Comparison of ENCODE assay signal across 9 cellular contexts in the genomic region with DNA sequence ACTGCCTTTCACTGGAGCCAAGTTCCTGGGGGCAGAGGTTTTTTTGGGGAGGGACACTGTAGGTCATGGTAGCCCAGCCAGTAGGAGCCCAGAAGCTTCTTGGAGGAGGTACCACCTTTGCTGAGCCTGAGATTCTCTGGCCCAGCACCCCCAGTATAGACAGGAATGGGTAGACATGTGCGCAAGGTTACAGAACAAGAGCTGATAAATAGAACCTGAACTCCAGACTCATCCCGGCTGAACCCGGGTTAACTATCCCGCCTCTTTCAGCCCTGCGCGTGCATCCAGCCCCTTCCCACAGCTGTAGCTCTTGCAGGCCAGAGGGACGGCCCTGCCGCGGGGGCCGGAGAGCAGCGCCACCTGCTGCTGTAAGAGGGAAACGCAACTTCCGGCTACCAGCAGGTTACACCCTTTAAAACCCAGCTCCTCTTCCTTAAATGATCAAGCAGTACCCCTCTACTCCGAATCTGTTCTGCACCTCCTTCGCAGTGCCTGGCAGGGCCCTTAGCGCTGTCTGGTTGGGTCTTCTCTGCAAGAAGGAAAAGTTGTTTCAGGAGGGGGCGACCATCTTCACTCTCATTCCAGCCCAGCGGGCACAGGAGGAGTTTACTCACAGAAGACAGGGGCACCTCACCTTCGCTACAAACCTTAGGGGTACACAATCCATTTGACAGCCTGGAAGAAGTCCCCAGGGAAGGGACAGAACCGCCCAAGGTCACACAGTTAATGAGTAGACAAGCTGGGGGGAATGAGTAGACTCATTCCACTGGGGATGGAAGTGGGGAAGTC. TPM values are rescaled to one million over a fixed set of nuclear protein-coding genes. Genes with fewer than 3 reads are reported as not detected.
A peak's percentile ranks its signal among the peaks of the same experiment; 100 is the strongest.
DNase-seq lines count a peak whose midpoint lies in the region; ATAC-seq, FAIRE-seq and TF ChIP-seq lines count a peak whose summit lies in the region.
"Had no signal": no experiment of that assay in that cellular context is flagged by ENCODE, and none has a peak within 500 bp of the region (broad histone marks: within the 10 kb centered on the region; RNA-seq: fewer than 3 reads in every experiment).

No MANE protein-coding gene starts in this region.

- H3K9me2 ChIP-seq in hepatocyte (replicated peaks; ENCODE audit: insufficient read depth), result no peaks in the 10 kb centered on the region

- H3K4me2 ChIP-seq in astrocyte (ENCODE audit: low read length), result peak overlapping the region; percentile 11
- peak overlapping the region; percentile 3 for H3K4me2 ChIP-seq in hepatocyte

- H4K20me1 ChIP-seq in astrocyte (ENCODE audit: insufficient read depth, low read length) (peaks cover 51% of the 10 kb centered on the region), hepatocyte (ENCODE audit: insufficient read depth, poor library complexity, severe bottlenecking) (no peaks in the 10 kb centered on the region)

- no peaks in the 10 kb centered on the region for H3K9me3 Mint-ChIP-seq in T-helper 2 cell treated with Interferon-gamma antibody and Interleukin-4, amounts not matched to agents 5 μg/mL and 100 μg/mL, for 36 hours
- H3K9me3 Mint-ChIP-seq in astrocyte (ENCODE audit: unreplicated experiment), result no peaks in the 10 kb centered on the region
- H3K9me3 Mint-ChIP-seq: activated naive CD4-positive, alpha-beta T cell treated with anti-CD3 and anti-CD28 coated beads, Interleukin-2, amount 50 U/mL, for 24 hours had no signal

- TF ChIP-seq CTCF in astrocyte (IDR thresholded peaks at IDR 0.05; ENCODE audit: insufficient read depth, low read depth, low read length) (peak; percentile 93), hepatocyte (IDR thresholded peaks at IDR 0.05; ENCODE audit: poor library complexity) (peak; percentile 90)

- H3K36me3 Mint-ChIP-seq in T-helper 2 cell treated with Interferon-gamma antibody and Interleukin-4, amounts not matched to agents 5 μg/mL and 100 μg/mL, for 36 hours (ENCODE audit: low read depth), result peaks cover 31% of the 10 kb centered on the region
- peaks cover 33% of the 10 kb centered on the region for H3K36me3 Mint-ChIP-seq in astrocyte (ENCODE audit: low read depth, unreplicated experiment)

- H3K79me2 ChIP-seq in astrocyte (ENCODE audit: insufficient read depth, low read length) (peaks cover 38% of the 10 kb centered on the region), hepatocyte (no peaks in the 10 kb centered on the region)

- DNase-seq in D341Med (ENCODE audit: low spot score) (peak; percentile 91), NCI-H1105 (lab: John Stamatoyannopoulos, UW) (peak; percentile 44), astrocyte (ENCODE audit: low read depth) (no peak), hepatocyte (ENCODE audit: low spot score) (peak; percentile 75), smooth muscle cell of the brain vasculature (ENCODE audit: low read depth, low spot score) (peak; percentile 26)
- DNase-seq in T-helper 2 cell treated with Interferon-gamma antibody and Interleukin-4, amounts not matched to agents 5 μg/mL and 100 μg/mL, for 36 hours (ENCODE audit: low spot score), result peak; percentile 61

- H3K4me1 Mint-ChIP-seq in T-helper 2 cell treated with Interferon-gamma antibody and Interleukin-4, amounts not matched to agents 5 μg/mL and 100 μg/mL, for 36 hours (ENCODE audit: low read depth), result peaks cover 9% of the 10 kb centered on the region
- H3K4me1 Mint-ChIP-seq in astrocyte (ENCODE audit: low read depth, unreplicated experiment), result no peaks in the 10 kb centered on the region

- H3K27me3 Mint-ChIP-seq in T-helper 2 cell treated with Interferon-gamma antibody and Interleukin-4, amounts not matched to agents 5 μg/mL and 100 μg/mL, for 36 hours (ENCODE audit: low read depth), result peaks cover 17% of the 10 kb centered on the region
- peaks cover 9% of the 10 kb centered on the region for H3K27me3 Mint-ChIP-seq in astrocyte (ENCODE audit: low read depth, unreplicated experiment)

- peaks cover 21% of the 10 kb centered on the region for H3K36me3 ChIP-seq in astrocyte (ENCODE audit: insufficient read depth, low read length)
- H3K36me3 ChIP-seq in hepatocyte (replicated peaks; ENCODE audit: insufficient read depth, low read depth), result no peaks in the 10 kb centered on the region

- no peak overlapping the region for H3K4me3 Mint-ChIP-seq in T-helper 2 cell treated with Interferon-gamma antibody and Interleukin-4, amounts not matched to agents 5 μg/mL and 100 μg/mL, for 36 hours
- no peak overlapping the region for H3K4me3 Mint-ChIP-seq in astrocyte (ENCODE audit: unreplicated experiment)
- H3K4me3 Mint-ChIP-seq: activated naive CD4-positive, alpha-beta T cell treated with anti-CD3 and anti-CD28 coated beads, Interleukin-2, amount 50 U/mL, for 24 hours had no signal

- H3K4me1 ChIP-seq in astrocyte (ENCODE audit: insufficient read depth, low read length), result no peaks in the 10 kb centered on the region
- no peaks in the 10 kb centered on the region for H3K4me1 ChIP-seq in hepatocyte (ENCODE audit: insufficient read depth)

- H3K4me3 ChIP-seq in astrocyte (ENCODE audit: insufficient read depth, low read depth, low read length) (no peak overlapping the region), hepatocyte (no peak overlapping the region)

- no peaks in the 10 kb centered on the region for H3K9me3 ChIP-seq in astrocyte (ENCODE audit: insufficient read depth, low read depth, low read length)
- H3K9me3 ChIP-seq in hepatocyte (ENCODE audit: low read depth), result no peaks in the 10 kb centered on the region

- no peaks in the 10 kb centered on the region for H3K27me3 ChIP-seq in astrocyte (ENCODE audit: insufficient read depth, low read length)
- H3K27me3 ChIP-seq in hepatocyte, result no peaks in the 10 kb centered on the region

- H3K27ac Mint-ChIP-seq in T-helper 2 cell treated with Interferon-gamma antibody and Interleukin-4, amounts not matched to agents 5 μg/mL and 100 μg/mL, for 36 hours, result no peak overlapping the region
- no peak overlapping the region for H3K27ac Mint-ChIP-seq in astrocyte (ENCODE audit: unreplicated experiment)
- H3K27ac Mint-ChIP-seq: activated naive CD4-positive, alpha-beta T cell treated with anti-CD3 and anti-CD28 coated beads, Interleukin-2, amount 50 U/mL, for 24 hours had no signal

- WGBS in hepatocyte (ENCODE audit: low lambda C conversion rate, missing lambda C conversion rate), result 20% methylated on average over 20 of the region's 20 CpGs

- peak; percentile 76 for ATAC-seq in GM21825 (IDR thresholded peaks at IDR 0.05; ENCODE audit: unreplicated experiment)
- no peak for ATAC-seq in GM19023 (IDR thresholded peaks at IDR 0.05; ENCODE audit: unreplicated experiment)

- H2AFZ ChIP-seq in astrocyte (ENCODE audit: low read depth, low read length) (no peak overlapping the region), hepatocyte (no peak overlapping the region)

- FAIRE-seq in astrocyte (lab: Jason Lieb, UNC), result no peak

- no peak overlapping the region for H3K27ac ChIP-seq in astrocyte (ENCODE audit: low read depth, low read length)
- H3K27ac ChIP-seq in hepatocyte, result no peak overlapping the region

- H3K9ac ChIP-seq in astrocyte (ENCODE audit: low read length), result no peak overlapping the region

RNA-seq across cellular contexts. Expression of a gene that starts 7.5 kb away (rescaled TPM):
- total RNA-seq in astrocyte, result 15.9 and 17.7 TPM in 2 replicates
- 40.0 and 42.2 TPM in 2 replicates for total RNA-seq in hepatocyte
- polyA plus RNA-seq in hepatocyte, result 26.9 and 39.6 TPM in 2 replicates

RNA-seq across cellular contexts. Expression of a gene that starts 30.1 kb away (rescaled TPM):
- total RNA-seq in astrocyte, result not detected in 2 replicates
- not detected in 2 replicates for total RNA-seq in hepatocyte
- polyA plus RNA-seq in hepatocyte, result not detected in 2 replicates

RNA-seq across cellular contexts. Expression of a gene that starts 35.4 kb away (rescaled TPM):
- total RNA-seq in astrocyte (not detected in 2 replicates), hepatocyte (not detected in 2 replicates)
- polyA plus RNA-seq in hepatocyte, result not detected in 2 replicates
